1 cellular context compared by ENCODE assay signal in genomic region chr7:45888993-45889366, GRCh38.
TF ChIP-seq lines count a peak whose summit lies in the region.

No MANE protein-coding gene starts in this region.

TF ChIP-seq in HepG2, 621 proteins besides CTCF, POLR2A, EP300 and RAD21 (continued from another document and continues in another):
- TF ChIP-seq ZMAT5 (CRISPR knock-in tag; IDR thresholded peaks at IDR 0.05; ENCODE audit: borderline replicate concordance, low read depth) (0 out of 2 replicates have a peak, but pooled peaks have one; percentile 33), ZNF292 (CRISPR knock-in tag; IDR thresholded peaks at IDR 0.05; ENCODE audit: borderline replicate concordance, low read depth) (no peak), MNT (IDR thresholded peaks at IDR 0.05) (no peak), ZFY (CRISPR knock-in tag; IDR thresholded peaks at IDR 0.05) (no peak), RARG (CRISPR knock-in tag; IDR thresholded peaks at IDR 0.05; ENCODE audit: low read depth) (no peak), ZNF205 (CRISPR knock-in tag; IDR thresholded peaks at IDR 0.05) (no peak), ZNF549 (CRISPR knock-in tag; IDR thresholded peaks at IDR 0.05) (no peak), USF2 (IDR thresholded peaks at IDR 0.05; ENCODE audit: low read depth, low read length) (no peak), USF2 (CRISPR knock-in tag; IDR thresholded peaks at IDR 0.05; ENCODE audit: borderline replicate concordance) (no peak; the same call in 1 of the 2 replicates), BHLHE40 (IDR thresholded peaks at IDR 0.05; ENCODE audit: low read length) (no peak), ZNF644 (CRISPR knock-in tag; IDR thresholded peaks at IDR 0.05; ENCODE audit: low read depth) (no peak), EHMT2 (IDR thresholded peaks at IDR 0.05; ENCODE audit: borderline replicate concordance, low read depth, low read length) (no peak), ZNF431 (CRISPR knock-in tag; IDR thresholded peaks at IDR 0.05; ENCODE audit: borderline replicate concordance, low read depth) (peak; percentile 84), EED (CRISPR knock-in tag; IDR thresholded peaks at IDR 0.05) (no peak), ZSCAN21 (CRISPR knock-in tag; IDR thresholded peaks at IDR 0.05; ENCODE audit: borderline replicate concordance) (no peak), ZNF562 (CRISPR knock-in tag; IDR thresholded peaks at IDR 0.05; ENCODE audit: borderline replicate concordance) (no peak), ZNF44 (CRISPR knock-in tag; IDR thresholded peaks at IDR 0.05) (no peak), ZNF792 (CRISPR knock-in tag; IDR thresholded peaks at IDR 0.05) (no peak), ZNF446 (CRISPR knock-in tag; IDR thresholded peaks at IDR 0.05) (no peak), ZNF512B (CRISPR knock-in tag; IDR thresholded peaks at IDR 0.05; ENCODE audit: borderline replicate concordance) (no peak), NFAT5 (CRISPR knock-in tag; IDR thresholded peaks at IDR 0.05) (no peak), NFKB2 (CRISPR knock-in tag; IDR thresholded peaks at IDR 0.05; ENCODE audit: borderline replicate concordance) (no peak), STAT5B (CRISPR knock-in tag; IDR thresholded peaks at IDR 0.05) (no peak), ARNTL (CRISPR knock-in tag; IDR thresholded peaks at IDR 0.05) (no peak), ZNF770 (CRISPR knock-in tag; IDR thresholded peaks at IDR 0.05) (no peak), ZNF441 (CRISPR knock-in tag; IDR thresholded peaks at IDR 0.05; ENCODE audit: borderline replicate concordance) (no peak), ATRX (CRISPR knock-in tag; IDR thresholded peaks at IDR 0.05; ENCODE audit: borderline replicate concordance) (no peak), ZNF274 (CRISPR knock-in tag; IDR thresholded peaks at IDR 0.05) (no peak), HNRNPUL1 (IDR thresholded peaks at IDR 0.05; ENCODE audit: low read depth, low read length) (no peak), ZNF749 (CRISPR knock-in tag; IDR thresholded peaks at IDR 0.05; ENCODE audit: borderline replicate concordance) (no peak), KMT2A (CRISPR knock-in tag; IDR thresholded peaks at IDR 0.05) (no peak), HHEX (CRISPR knock-in tag; IDR thresholded peaks at IDR 0.05) (no peak), TAF15 (IDR thresholded peaks at IDR 0.05; ENCODE audit: low read depth, low read length, poor library complexity, severe bottlenecking) (no peak), NCOA5 (CRISPR knock-in tag; IDR thresholded peaks at IDR 0.05) (no peak), ZNF432 (CRISPR knock-in tag; IDR thresholded peaks at IDR 0.05; ENCODE audit: borderline replicate concordance) (peak; percentile 23), ATF7-NPFF (CRISPR knock-in tag; IDR thresholded peaks at IDR 0.05; ENCODE audit: low read depth) (no peak), ZBTB3 (CRISPR knock-in tag; IDR thresholded peaks at IDR 0.05; ENCODE audit: borderline replicate concordance, low read depth) (no peak), ZNF691 (CRISPR knock-in tag; IDR thresholded peaks at IDR 0.05; ENCODE audit: borderline replicate concordance, low read depth) (no peak), XRCC5 (optimal IDR thresholded peaks at IDR 0.05; ENCODE audit: low read length) (no peak), ZNF776 (CRISPR knock-in tag; IDR thresholded peaks at IDR 0.05) (no peak), GATA4 (IDR thresholded peaks at IDR 0.05; ENCODE audit: borderline replicate concordance, low read depth) (peak; percentile 8; the same call in 1 of the 2 replicates), ZNF704 (CRISPR knock-in tag; IDR thresholded peaks at IDR 0.05; ENCODE audit: borderline replicate concordance) (no peak), ZNF260 (CRISPR knock-in tag; IDR thresholded peaks at IDR 0.05; ENCODE audit: borderline replicate concordance, low read depth) (no peak), ZNF280D (CRISPR knock-in tag; IDR thresholded peaks at IDR 0.05) (no peak; the same call in 1 of the 2 replicates)
